1 cellular context compared by ENCODE assay signal in the genomic region with DNA sequence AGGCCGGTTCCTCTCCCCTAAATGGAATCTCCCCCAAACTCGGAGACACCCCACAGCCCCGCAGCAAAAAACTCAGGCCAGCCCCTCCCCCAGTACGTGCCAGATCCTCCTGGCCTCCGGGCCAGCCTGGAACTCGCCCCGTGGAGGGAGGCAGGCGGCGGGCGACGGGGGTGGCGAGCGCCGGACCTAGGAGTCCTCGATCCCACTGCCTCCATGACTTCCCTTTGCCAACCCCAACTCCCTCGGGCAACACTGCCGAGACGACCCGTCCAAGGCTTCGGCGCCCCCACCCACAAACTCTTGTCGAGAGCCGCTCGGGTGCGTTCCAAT.
TF ChIP-seq lines count a peak whose summit lies in the region.

No MANE protein-coding gene starts in this region.

TF ChIP-seq in HepG2, 621 proteins besides CTCF, POLR2A, EP300 and RAD21 (continued from another document and continues in another):
- TF ChIP-seq RFX3 (CRISPR knock-in tag; IDR thresholded peaks at IDR 0.05) (no peak), KDM2A (CRISPR knock-in tag; IDR thresholded peaks at IDR 0.05; ENCODE audit: borderline replicate concordance, low read depth) (no peak), AKAP8 (CRISPR knock-in tag; IDR thresholded peaks at IDR 0.05) (no peak), ZNF768 (CRISPR knock-in tag; IDR thresholded peaks at IDR 0.05) (peak; percentile 5; the same call in 1 of the 2 replicates), HMGXB4 (CRISPR knock-in tag; IDR thresholded peaks at IDR 0.05; ENCODE audit: borderline replicate concordance in 1 of 2, low read depth in 1 of 2) (0 out of 4 replicates have a peak, but pooled peaks of 1 of the 2 experiments have one; percentile 24), HNRNPLL (IDR thresholded peaks at IDR 0.05; ENCODE audit: low read depth, low read length, poor library complexity, severe bottlenecking) (no peak), HOXA9 (CRISPR knock-in tag; IDR thresholded peaks at IDR 0.05; ENCODE audit: borderline replicate concordance) (0 out of 2 replicates have a peak, but pooled peaks have one; percentile 44), ATF1 (CRISPR knock-in tag; IDR thresholded peaks at IDR 0.05) (no peak), U2AF2 (IDR thresholded peaks at IDR 0.05; ENCODE audit: low read depth, low read length) (no peak), ZNF83 (CRISPR knock-in tag; IDR thresholded peaks at IDR 0.05; ENCODE audit: borderline replicate concordance) (no peak), DR1 (CRISPR knock-in tag; IDR thresholded peaks at IDR 0.05) (0 out of 2 replicates have a peak, but pooled peaks have one; percentile 20), NRL (CRISPR knock-in tag; IDR thresholded peaks at IDR 0.05; ENCODE audit: borderline replicate concordance) (no peak), TSC22D2 (CRISPR knock-in tag; IDR thresholded peaks at IDR 0.05; ENCODE audit: borderline replicate concordance) (no peak), FOXC1 (CRISPR knock-in tag; IDR thresholded peaks at IDR 0.05; ENCODE audit: borderline replicate concordance) (no peak), ZNF644 (CRISPR knock-in tag; IDR thresholded peaks at IDR 0.05; ENCODE audit: low read depth) (no peak), SOX6 (IDR thresholded peaks at IDR 0.05) (no peak), SOX6 (CRISPR knock-in tag; IDR thresholded peaks at IDR 0.05) (peak; percentile 18; the same call in 1 of the 2 replicates), AGO1 (IDR thresholded peaks at IDR 0.05; ENCODE audit: low read depth, low read length, poor library complexity, severe bottlenecking) (no peak), NFKBIZ (CRISPR knock-in tag; IDR thresholded peaks at IDR 0.05) (no peak), ZNF260 (CRISPR knock-in tag; IDR thresholded peaks at IDR 0.05; ENCODE audit: borderline replicate concordance, low read depth) (no peak), ZSCAN20 (CRISPR knock-in tag; IDR thresholded peaks at IDR 0.05; ENCODE audit: borderline replicate concordance) (no peak), ZNF577 (CRISPR knock-in tag; IDR thresholded peaks at IDR 0.05; ENCODE audit: borderline replicate concordance, low read depth) (no peak), PAF1 (CRISPR knock-in tag; IDR thresholded peaks at IDR 0.05) (no peak), GTF3A (CRISPR knock-in tag; conservative IDR thresholded peaks at IDR 0.05) (no peak), NONO (IDR thresholded peaks at IDR 0.05) (no peak), NONO (CRISPR knock-in tag; conservative IDR thresholded peaks at IDR 0.05) (no peak), GFI1 (CRISPR knock-in tag; IDR thresholded peaks at IDR 0.05; ENCODE audit: borderline replicate concordance) (no peak), HOMEZ (CRISPR knock-in tag; IDR thresholded peaks at IDR 0.05; ENCODE audit: low read depth) (no peak), ZNF687 (CRISPR knock-in tag; IDR thresholded peaks at IDR 0.05) (peak; percentile 33), FIP1L1 (IDR thresholded peaks at IDR 0.05; ENCODE audit: borderline replicate concordance, insufficient read depth, low read depth, low read length) (no peak), RBFOX2 (IDR thresholded peaks at IDR 0.05; ENCODE audit: low read depth, low read length) (0 out of 2 replicates have a peak, but pooled peaks have one; percentile 20), KLF15 (CRISPR knock-in tag; IDR thresholded peaks at IDR 0.05; ENCODE audit: borderline replicate concordance) (no peak), NCOA5 (CRISPR knock-in tag; IDR thresholded peaks at IDR 0.05) (no peak), HDAC6 (IDR thresholded peaks at IDR 0.05; ENCODE audit: low read depth, low read length) (no peak), HNRNPUL1 (IDR thresholded peaks at IDR 0.05; ENCODE audit: low read depth, low read length) (no peak), SALL1 (CRISPR knock-in tag; IDR thresholded peaks at IDR 0.05) (0 out of 2 replicates have a peak, but pooled peaks have one; percentile 3), ELF4 (CRISPR knock-in tag; IDR thresholded peaks at IDR 0.05; ENCODE audit: borderline replicate concordance) (no peak), XRCC5 (optimal IDR thresholded peaks at IDR 0.05; ENCODE audit: low read length) (no peak), ZC3H13 (CRISPR knock-in tag; IDR thresholded peaks at IDR 0.05) (peak; percentile 49; the same call in 1 of the 2 replicates), ZEB1 (IDR thresholded peaks at IDR 0.05; ENCODE audit: insufficient replicate concordance, low read depth) (no peak), ZNF790 (CRISPR knock-in tag; IDR thresholded peaks at IDR 0.05; ENCODE audit: borderline replicate concordance) (0 out of 2 replicates have a peak, but pooled peaks have one; percentile 8), ZNF616 (CRISPR knock-in tag; IDR thresholded peaks at IDR 0.05; ENCODE audit: low read depth) (no peak)
- TF ChIP-seq, protein P1, sequence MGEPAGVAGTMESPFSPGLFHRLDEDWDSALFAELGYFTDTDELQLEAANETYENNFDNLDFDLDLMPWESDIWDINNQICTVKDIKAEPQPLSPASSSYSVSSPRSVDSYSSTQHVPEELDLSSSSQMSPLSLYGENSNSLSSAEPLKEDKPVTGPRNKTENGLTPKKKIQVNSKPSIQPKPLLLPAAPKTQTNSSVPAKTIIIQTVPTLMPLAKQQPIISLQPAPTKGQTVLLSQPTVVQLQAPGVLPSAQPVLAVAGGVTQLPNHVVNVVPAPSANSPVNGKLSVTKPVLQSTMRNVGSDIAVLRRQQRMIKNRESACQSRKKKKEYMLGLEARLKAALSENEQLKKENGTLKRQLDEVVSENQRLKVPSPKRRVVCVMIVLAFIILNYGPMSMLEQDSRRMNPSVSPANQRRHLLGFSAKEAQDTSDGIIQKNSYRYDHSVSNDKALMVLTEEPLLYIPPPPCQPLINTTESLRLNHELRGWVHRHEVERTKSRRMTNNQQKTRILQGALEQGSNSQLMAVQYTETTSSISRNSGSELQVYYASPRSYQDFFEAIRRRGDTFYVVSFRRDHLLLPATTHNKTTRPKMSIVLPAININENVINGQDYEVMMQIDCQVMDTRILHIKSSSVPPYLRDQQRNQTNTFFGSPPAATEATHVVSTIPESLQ (CRISPR knock-in tag; conservative IDR thresholded peaks at IDR 0.05): no peak
- TF ChIP-seq, protein P2, sequence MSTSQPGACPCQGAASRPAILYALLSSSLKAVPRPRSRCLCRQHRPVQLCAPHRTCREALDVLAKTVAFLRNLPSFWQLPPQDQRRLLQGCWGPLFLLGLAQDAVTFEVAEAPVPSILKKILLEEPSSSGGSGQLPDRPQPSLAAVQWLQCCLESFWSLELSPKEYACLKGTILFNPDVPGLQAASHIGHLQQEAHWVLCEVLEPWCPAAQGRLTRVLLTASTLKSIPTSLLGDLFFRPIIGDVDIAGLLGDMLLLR (CRISPR knock-in tag; IDR thresholded peaks at IDR 0.05): 0 out of 2 replicates have a peak, but pooled peaks have one; percentile 22
- TF ChIP-seq, protein P3, sequence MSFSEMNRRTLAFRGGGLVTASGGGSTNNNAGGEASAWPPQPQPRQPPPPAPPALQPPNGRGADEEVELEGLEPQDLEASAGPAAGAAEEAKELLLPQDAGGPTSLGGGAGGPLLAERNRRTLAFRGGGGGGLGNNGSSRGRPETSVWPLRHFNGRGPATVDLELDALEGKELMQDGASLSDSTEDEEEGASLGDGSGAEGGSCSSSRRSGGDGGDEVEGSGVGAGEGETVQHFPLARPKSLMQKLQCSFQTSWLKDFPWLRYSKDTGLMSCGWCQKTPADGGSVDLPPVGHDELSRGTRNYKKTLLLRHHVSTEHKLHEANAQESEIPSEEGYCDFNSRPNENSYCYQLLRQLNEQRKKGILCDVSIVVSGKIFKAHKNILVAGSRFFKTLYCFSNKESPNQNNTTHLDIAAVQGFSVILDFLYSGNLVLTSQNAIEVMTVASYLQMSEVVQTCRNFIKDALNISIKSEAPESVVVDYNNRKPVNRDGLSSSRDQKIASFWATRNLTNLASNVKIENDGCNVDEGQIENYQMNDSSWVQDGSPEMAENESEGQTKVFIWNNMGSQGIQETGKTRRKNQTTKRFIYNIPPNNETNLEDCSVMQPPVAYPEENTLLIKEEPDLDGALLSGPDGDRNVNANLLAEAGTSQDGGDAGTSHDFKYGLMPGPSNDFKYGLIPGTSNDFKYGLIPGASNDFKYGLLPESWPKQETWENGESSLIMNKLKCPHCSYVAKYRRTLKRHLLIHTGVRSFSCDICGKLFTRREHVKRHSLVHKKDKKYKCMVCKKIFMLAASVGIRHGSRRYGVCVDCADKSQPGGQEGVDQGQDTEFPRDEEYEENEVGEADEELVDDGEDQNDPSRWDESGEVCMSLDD (CRISPR knock-in tag; IDR thresholded peaks at IDR 0.05; ENCODE audit: borderline replicate concordance): no peak
- TF ChIP-seq, protein P4, sequence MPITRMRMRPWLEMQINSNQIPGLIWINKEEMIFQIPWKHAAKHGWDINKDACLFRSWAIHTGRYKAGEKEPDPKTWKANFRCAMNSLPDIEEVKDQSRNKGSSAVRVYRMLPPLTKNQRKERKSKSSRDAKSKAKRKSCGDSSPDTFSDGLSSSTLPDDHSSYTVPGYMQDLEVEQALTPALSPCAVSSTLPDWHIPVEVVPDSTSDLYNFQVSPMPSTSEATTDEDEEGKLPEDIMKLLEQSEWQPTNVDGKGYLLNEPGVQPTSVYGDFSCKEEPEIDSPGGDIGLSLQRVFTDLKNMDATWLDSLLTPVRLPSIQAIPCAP (CRISPR knock-in tag; IDR thresholded peaks at IDR 0.05; ENCODE audit: low read depth): no peak
- TF ChIP-seq, protein P5, sequence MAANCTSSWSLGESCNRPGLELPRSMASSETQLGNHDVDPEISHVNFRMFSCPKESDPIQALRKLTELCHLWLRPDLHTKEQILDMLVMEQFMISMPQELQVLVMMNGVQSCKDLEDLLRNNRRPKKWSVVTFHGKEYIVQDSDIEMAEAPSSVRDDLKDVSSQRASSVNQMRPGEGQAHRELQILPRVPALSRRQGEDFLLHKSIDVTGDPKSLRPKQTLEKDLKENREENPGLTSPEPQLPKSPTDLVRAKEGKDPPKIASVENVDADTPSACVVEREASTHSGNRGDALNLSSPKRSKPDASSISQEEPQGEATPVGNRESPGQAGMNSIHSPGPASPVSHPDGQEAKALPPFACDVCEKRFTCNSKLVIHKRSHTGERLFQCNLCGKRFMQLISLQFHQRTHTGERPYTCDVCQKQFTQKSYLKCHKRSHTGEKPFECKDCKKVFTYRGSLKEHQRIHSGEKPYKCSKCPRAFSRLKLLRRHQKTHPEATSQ (CRISPR knock-in tag; IDR thresholded peaks at IDR 0.05; ENCODE audit: borderline replicate concordance): no peak
